In the genomic region with DNA sequence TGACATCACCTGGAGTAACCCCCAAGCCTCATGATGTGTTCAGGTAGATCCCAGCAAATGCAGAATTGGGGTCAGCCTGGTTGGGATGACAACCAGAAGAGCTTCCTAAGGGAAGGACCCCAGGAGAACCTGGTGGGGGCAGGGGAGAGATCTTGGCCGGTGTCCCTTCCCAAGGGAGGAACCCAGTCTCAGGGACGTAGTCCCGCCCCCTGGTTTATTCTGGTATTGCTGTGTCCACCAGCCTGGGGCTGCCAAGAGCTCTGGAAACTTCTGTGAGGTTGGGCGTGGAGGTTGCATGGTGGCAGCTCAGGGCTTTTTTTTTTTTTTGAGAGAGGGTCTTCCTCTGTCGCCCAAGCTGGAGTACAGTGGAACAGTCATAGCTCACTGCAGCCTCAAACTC, we compare ENCODE assay signal across 15 cellular contexts. TPM values are rescaled to one million over a fixed set of nuclear protein-coding genes. Genes with fewer than 3 reads are reported as not detected.
A peak's percentile ranks its signal among the peaks of the same experiment; 100 is the strongest.
DNase-seq lines count a peak whose midpoint lies in the region; ATAC-seq and TF ChIP-seq lines count a peak whose summit lies in the region.
"Had no signal": no experiment of that assay in that cellular context is flagged by ENCODE, and none has a peak within 500 bp of the region (broad histone marks: within the 10 kb centered on the region; RNA-seq: fewer than 3 reads in every experiment).

No MANE protein-coding gene starts in this region.

- WGBS in heart right ventricle, 2 donors = 39 to 42% methylated on average over 5 of the region's 5 CpGs
- 66% methylated on average over 5 of the region's 5 CpGs for WGBS in esophagus muscularis mucosa

- H3K4me1 ChIP-seq in heart right ventricle = peaks cover 4 to 31% (median 13%) of the 10 kb centered on the region in 9 donors
- peaks cover 28 to 47% (median 42%) of the 10 kb centered on the region in 4 donors for H3K4me1 ChIP-seq in esophagus muscularis mucosa
- H3K4me1 ChIP-seq in gastrocnemius medialis = peaks cover 36 to 54% of the 10 kb centered on the region in 2 donors
- peaks cover 9 to 19% of the 10 kb centered on the region in 2 donors for H3K4me1 ChIP-seq in left lung

- H3K27ac ChIP-seq in heart right ventricle = peak overlapping the region in 7 of 10 donors; percentile 21 to 61 (median 34)
- H3K27ac ChIP-seq in esophagus muscularis mucosa (replicated peaks in 1 of 4) = peak overlapping the region in 3 of 4 donors; percentile 3 to 47 (median 33)
- peak overlapping the region; percentile 93 to 100 (median 100) for H3K27ac ChIP-seq in gastrocnemius medialis
- no peak overlapping the region for H3K27ac ChIP-seq in left lung

- TF ChIP-seq POLR2A in esophagus muscularis mucosa (IDR thresholded peaks at IDR 0.05; ENCODE audit: low read depth) = no peak
- no peak for TF ChIP-seq POLR2A in gastrocnemius medialis (IDR thresholded peaks at IDR 0.05)

- TF ChIP-seq EP300 in esophagus muscularis mucosa (IDR thresholded peaks at IDR 0.05) = no peak

- no peak overlapping the region for H3K4me3 ChIP-seq in heart right ventricle
- H3K4me3 ChIP-seq in esophagus muscularis mucosa = no peak overlapping the region
- no peak overlapping the region for H3K4me3 ChIP-seq in gastrocnemius medialis
- no peak overlapping the region for H3K4me3 ChIP-seq in left lung

- peak in 1 of 2 donors; percentile 20 for DNase-seq in heart right ventricle
- no peak for DNase-seq in left ventricle myocardium superior
- peak; percentile 19 for DNase-seq in HT-29 (ENCODE audit: low spot score)
- no peak for DNase-seq in esophagus muscularis mucosa (ENCODE audit: extremely low spot score)
- peak in 1 of 2 donors; percentile 69 for DNase-seq in gastrocnemius medialis
- no peak for DNase-seq in superior temporal gyrus (ENCODE audit: extremely low spot score)
- DNase-seq in left lung = no peak
- DNase-seq in EL = no peak
- DNase-seq: 8988T, COR-L47, Kasumi-1, NCI-H1417 treated with DMSO at 0.1 percent for 48 hours, NCI-H2029 treated with DMSO at 0.1 percent for 48 hours, NCI-H774 had no signal

- TF ChIP-seq CTCF in heart right ventricle (IDR thresholded peaks at IDR 0.05) (no peak), esophagus muscularis mucosa (IDR thresholded peaks at IDR 0.05) (no peak), gastrocnemius medialis (IDR thresholded peaks at IDR 0.05 in 4 of 5, conservative IDR thresholded peaks at IDR 0.05 in 1 of 5) (no peak), left lung (IDR thresholded peaks at IDR 0.05) (no peak)

- intact Hi-C loops in heart right ventricle (cut with DNase I) = loop anchor here in 1 of 10 donors (10.0 kb wide), 1 partner anchor 62 kb away; no protein-coding TSS in a partner anchor
- intact Hi-C loops in left ventricle myocardium superior (cut with micrococcal nuclease) = no loop called here
- intact Hi-C loops in esophagus muscularis mucosa (cut with DNase I) = no loop called here
- intact Hi-C loops in gastrocnemius medialis (cut with DNase I; ENCODE audit: low total_unique reads) = no loop called here
- intact Hi-C loops in left lung (cut with DNase I) = no loop called here

- in situ Hi-C loops in gastrocnemius medialis (cut with MboI; ENCODE audit: low sequenced_read_pairs in 4 of 4) = no loop called here

- ATAC-seq in heart right ventricle (peak in 1 of 8 donors; percentile 24), left ventricle myocardium superior (no peak), gastrocnemius medialis (peak in 1 of 2 donors; percentile 21), left lung (no peak)

- no peaks in the 10 kb centered on the region for H3K27me3 ChIP-seq in heart right ventricle
- no peaks in the 10 kb centered on the region for H3K27me3 ChIP-seq in esophagus muscularis mucosa
- H3K27me3 ChIP-seq in gastrocnemius medialis = no peaks in the 10 kb centered on the region
- peaks cover 0 to 7% of the 10 kb centered on the region in 2 donors for H3K27me3 ChIP-seq in left lung

- no peaks in the 10 kb centered on the region for H3K36me3 ChIP-seq in heart right ventricle
- no peaks in the 10 kb centered on the region for H3K36me3 ChIP-seq in esophagus muscularis mucosa
- H3K36me3 ChIP-seq in gastrocnemius medialis = no peaks in the 10 kb centered on the region
- H3K36me3 ChIP-seq in left lung = no peaks in the 10 kb centered on the region

- H3K9me3 ChIP-seq in heart right ventricle (peaks cover 0 to 3% (median 0%) of the 10 kb centered on the region in 11 donors), esophagus muscularis mucosa (no peaks in the 10 kb centered on the region), gastrocnemius medialis (no peaks in the 10 kb centered on the region), left lung (no peaks in the 10 kb centered on the region)

RNA-seq across cellular contexts. Expression of gene GTF2IRD1, which starts 19.4 kb away (rescaled TPM):
- 10 to 100 TPM; 11.7 to 36.6 (median 17.2) TPM for total RNA-seq in heart right ventricle
- 10 to 100 TPM; 22.1 TPM for polyA plus RNA-seq in heart right ventricle
- 19.5 TPM for total RNA-seq in left ventricle myocardium superior
- total RNA-seq in HT-29 (2014; rRNA removed; shearing (Covaris generic)) = 34.6 and 41.5 TPM in 2 replicates
- total RNA-seq in esophagus muscularis mucosa = 10 to 100 TPM; 20.8 to 24.0 (median 22.0) TPM
- total RNA-seq in gastrocnemius medialis = 100 to 1,000 TPM in 1 of 4 donors, 10 to 100 TPM in 3; 42.9 to 109 (median 77.0) TPM
- 10 to 100 TPM; 20.8 to 28.3 TPM for total RNA-seq in left lung
- polyA plus RNA-seq: CD14-positive monocyte had no signal

Comparison
In these comparisons a context has a peak if more than half of its experiments do, and no peak if none do; other contexts are left out.
1. H3K27ac ChIP-seq: peak in heart right ventricle (7 of 10), esophagus muscularis mucosa (3 of 4) and gastrocnemius medialis (4 of 4); none in left lung (0 of 2).